Comparison of ENCODE assay signal across 14 cellular contexts in genomic region chr2:142037744-142038143, GRCh38.
A peak's percentile ranks its signal among the peaks of the same experiment; 100 is the strongest.
DNase-seq lines count a peak whose midpoint lies in the region; ATAC-seq, FAIRE-seq and TF ChIP-seq lines count a peak whose summit lies in the region.
"Had no signal": no experiment of that assay in that cellular context is flagged by ENCODE, and none has a peak within 500 bp of the region (broad histone marks: within the 10 kb centered on the region; RNA-seq: fewer than 3 reads in every experiment).

No MANE protein-coding gene starts in this region.

- peak overlapping the region; percentile 75 for H3K27ac ChIP-seq in mesodermal cell (ENCODE audit: low read depth, low read length, severe bottlenecking)
- no peak overlapping the region for H3K27ac ChIP-seq in psoas muscle
- H3K27ac ChIP-seq: KMS-11 had no signal

- peak; percentile 4 for TF ChIP-seq CTCF in D721Med (IDR thresholded peaks at IDR 0.05; ENCODE audit: insufficient read depth, missing control alignments)
- TF ChIP-seq CTCF in LNCAP (IDR thresholded peaks at IDR 0.05), result peak; percentile 22; the same call in 1 of the 2 replicates
- no peak for TF ChIP-seq CTCF in psoas muscle (IDR thresholded peaks at IDR 0.05)

- WGBS in mesodermal cell (ENCODE audit: insufficient coverage in 2 of 2), 2 experiments, result no CpG with 5 or more reads among the region's 3 CpGs
- 34 to 44% (median 41%) methylated on average over 3 of the region's 3 CpGs for WGBS in psoas muscle, 3 donors

- intact Hi-C loops in psoas muscle (cut with DNase I), result no loop called here

- H3K36me3 ChIP-seq in mesodermal cell (ENCODE audit: control insufficient read depth, insufficient read depth, low read length) (no peaks in the 10 kb centered on the region), psoas muscle (ENCODE audit: insufficient read depth in 1 of 2, low read depth in 1 of 2) (no peaks in the 10 kb centered on the region)

- no peak for ATAC-seq in psoas muscle
- no peak for ATAC-seq in HG03442 (IDR thresholded peaks at IDR 0.05; ENCODE audit: unreplicated experiment)
- ATAC-seq: activated T-cell treated with anti-CD3 and anti-CD28 coated beads, Interleukin-2, amount 50 U/mL, for 72 hours; stimulated activated memory B cell treated with anti-CD40 and anti-IgM and Interleukin-4, amounts not matched to agents 10 μg/mL and 1 μg/mL and 100 μg/mL, for 72 hours had no signal

- H3K4me1 ChIP-seq in mesodermal cell (ENCODE audit: control insufficient read depth, insufficient read depth, low read length, poor library complexity, severe bottlenecking) (peaks cover 21% of the 10 kb centered on the region), psoas muscle (no peaks in the 10 kb centered on the region)

- H3K9me3 ChIP-seq in mesodermal cell (ENCODE audit: control insufficient read depth, low read length) (no peaks in the 10 kb centered on the region), psoas muscle (no peaks in the 10 kb centered on the region)

- no peak for DNase-seq in D721Med (ENCODE audit: insufficient read length, low spot score)
- peak; percentile 46 for DNase-seq in astrocyte of the hippocampus (ENCODE audit: low read depth, low spot score)
- DNase-seq in psoas muscle, result no peak
- no peak for DNase-seq in germinal center (ENCODE audit: low spot score)
- no peak for DNase-seq in nucleus accumbens (lab: John Stamatoyannopoulos, UW)
- DNase-seq: activated CD4-positive, alpha-beta T cell treated with anti-CD3 and anti-CD28 coated beads for 48 hours; activated T-cell treated with anti-CD3 and anti-CD28 coated beads, Interleukin-2, amount 50 U/mL, for 72 hours; NCI-H2029; stimulated activated CD4-positive, alpha-beta T cell treated with anti-CD3 and anti-CD28 coated beads, Interleukin-4, amount 100 ng/mL, for 4 hours had no signal

- H3K4me3 ChIP-seq in mesodermal cell (ENCODE audit: extremely low read depth, insufficient read depth, low read length, poor library complexity, severe bottlenecking) (no peak overlapping the region), psoas muscle (no peak overlapping the region)

- no peak for FAIRE-seq in D721Med (lab: Jason Lieb, UNC)

- no peaks in the 10 kb centered on the region for H3K27me3 ChIP-seq in psoas muscle (ENCODE audit: insufficient read depth in 3 of 3, low read length in 2 of 3)
